Comparison of ENCODE assay signal across 1 cellular context in the genomic region with DNA sequence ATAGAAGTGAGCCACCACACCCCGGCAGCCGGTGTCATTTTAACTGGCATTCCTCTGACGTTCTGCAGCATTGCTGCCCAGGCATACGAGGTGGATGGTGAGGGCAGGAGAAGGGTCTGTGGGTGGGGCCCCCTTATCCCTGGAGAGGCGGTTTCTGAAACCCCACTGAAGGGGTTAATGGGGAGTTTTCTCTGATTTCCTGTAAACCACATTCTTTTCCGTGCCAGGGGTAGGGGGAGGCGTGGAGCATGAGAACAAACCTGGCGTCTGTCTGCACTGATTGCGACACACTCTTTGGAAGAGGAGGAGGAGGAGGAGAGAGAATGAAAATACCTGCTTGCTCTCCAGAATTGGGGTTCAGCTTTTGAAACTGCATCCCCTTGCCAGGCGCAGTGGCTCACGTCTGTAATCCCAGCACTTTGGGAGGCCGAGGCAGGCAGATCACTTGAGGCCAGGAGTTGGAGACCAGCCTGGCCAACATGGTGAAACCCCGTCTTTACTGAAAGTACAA.
TF ChIP-seq lines count a peak whose summit lies in the region.

No MANE protein-coding gene starts in this region.

TF ChIP-seq in GM23338, 12 proteins besides CTCF, POLR2A, EP300 and RAD21 (continued from another document):
- TF ChIP-seq ZNF462 (CRISPR knock-in tag; IDR thresholded peaks at IDR 0.05): no peak
- TF ChIP-seq POLR2AphosphoS5 (IDR thresholded peaks at IDR 0.05; ENCODE audit: low read depth): no peak
- no peak for TF ChIP-seq ETS1 (IDR thresholded peaks at IDR 0.05)
- no peak for TF ChIP-seq EZH2phosphoT487 (IDR thresholded peaks at IDR 0.05; ENCODE audit: unreplicated experiment)
- TF ChIP-seq EZH2 (IDR thresholded peaks at IDR 0.05; ENCODE audit: low read depth, unreplicated experiment): no peak
TF ChIP-seq in GM23338: peak in this region for 0.
